In the genomic region with DNA sequence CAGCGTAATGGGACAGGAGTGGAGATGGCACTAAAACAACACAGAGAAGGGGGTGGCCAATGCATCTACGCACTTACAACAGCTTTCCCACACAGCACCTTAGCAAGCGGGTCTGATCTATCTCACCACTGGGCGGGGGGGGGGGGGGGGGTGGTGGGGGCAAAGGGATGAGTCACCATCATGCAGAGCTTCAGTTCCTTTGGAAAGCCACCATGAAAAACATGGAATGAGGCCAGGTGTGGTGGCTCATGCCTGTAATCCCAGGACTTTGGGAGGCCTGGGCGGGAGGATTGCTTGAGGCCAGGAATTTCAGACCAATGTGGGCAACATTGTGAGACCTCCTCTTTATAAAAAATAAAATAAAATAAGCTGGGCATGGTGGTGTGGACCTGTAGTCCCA, we compare ENCODE assay signal across 18 cellular contexts. TPM values are rescaled to one million over a fixed set of nuclear protein-coding genes. Genes with fewer than 3 reads are reported as not detected.
DNase-seq lines count a peak whose midpoint lies in the region; ATAC-seq and FAIRE-seq lines count a peak whose summit lies in the region.
"Had no signal": no experiment of that assay in that cellular context is flagged by ENCODE, and none has a peak within 500 bp of the region (broad histone marks: within the 10 kb centered on the region; RNA-seq: fewer than 3 reads in every experiment).

No MANE protein-coding gene starts in this region.

- in situ Hi-C loops in HAP-1 (cut with MboI; ENCODE audit: low sequenced_read_pairs), result no loop called here

- no peak overlapping the region for H3K4ac ChIP-seq in neuronal stem cell (ENCODE audit: low read length)

- H3K36me3 ChIP-seq in MG63 (no peaks in the 10 kb centered on the region), HAP-1 (replicated peaks) (no peaks in the 10 kb centered on the region), neuronal stem cell (replicated peaks in 1 of 2; ENCODE audit: control insufficient read depth in 2 of 2, insufficient read depth in 2 of 2, low read length in 2 of 2) (no peaks in the 10 kb centered on the region)
- H3K36me3 ChIP-seq: BLaER1 had no signal

- H3K23ac ChIP-seq in neuronal stem cell (ENCODE audit: low read depth, low read length, poor library complexity), result no peak overlapping the region

- no peak overlapping the region for H2BK12ac ChIP-seq in neuronal stem cell (ENCODE audit: low read length)

- no peak overlapping the region for H4K8ac ChIP-seq in neuronal stem cell (ENCODE audit: low read depth, low read length)

- no peak overlapping the region for H3K9ac ChIP-seq in neuronal stem cell (ENCODE audit: low read depth, low read length, poor library complexity)
- H3K9ac ChIP-seq: BLaER1 had no signal

- DNase-seq in Daoy (ENCODE audit: low read depth) (peak; percentile 65), MG63 (peak; percentile 35), islet precursor cell (peak; percentile 50), urothelium cell line (ENCODE audit: low spot score) (peak; percentile 68), HAP-1 (ENCODE audit: low spot score in 2 of 2) (no peak), neuronal stem cell (ENCODE audit: low spot score) (no peak)
- DNase-seq: AML-193; Caco-2; CD8-positive, alpha-beta memory T cell; DND-41; GF-D8; IMR-90 had no signal

- FAIRE-seq in urothelium cell line (lab: Jason Lieb, UNC), result no peak
- FAIRE-seq: A549, GM19239, H54 had no signal

- H3K4me2 ChIP-seq in neuronal stem cell (ENCODE audit: insufficient read depth, low read length, poor library complexity, severe bottlenecking), result no peak overlapping the region
- H3K4me2 ChIP-seq: A549, BLaER1 had no signal

- WGBS in neuronal stem cell (ENCODE audit: extremely low coverage in 2 of 2, insufficient read length in 2 of 2, insufficient replicate concordance in 1 of 2), 2 donors, result no CpG with 5 or more reads among the region's 5 CpGs

- no peak overlapping the region for H2BK15ac ChIP-seq in neuronal stem cell (ENCODE audit: low read length)

- no peak overlapping the region for H2AFZ ChIP-seq in neuronal stem cell (ENCODE audit: low read length)

- no peak for ATAC-seq in GM19395 (IDR thresholded peaks at IDR 0.05; ENCODE audit: unreplicated experiment)
- ATAC-seq: A549 had no signal

- H2AK5ac ChIP-seq in neuronal stem cell (ENCODE audit: low read depth, low read length), result no peak overlapping the region

- H2BK120ac ChIP-seq in neuronal stem cell (ENCODE audit: low read depth, low read length), result no peak overlapping the region

- no peak overlapping the region for H4K91ac ChIP-seq in neuronal stem cell (ENCODE audit: low read depth, low read length, poor library complexity)

- H3K18ac ChIP-seq in neuronal stem cell (ENCODE audit: low read length), result no peak overlapping the region

- no peaks in the 10 kb centered on the region for H3K4me1 ChIP-seq in HAP-1
- peaks cover 0 to 3% of the 10 kb centered on the region in 2 donors for H3K4me1 ChIP-seq in neuronal stem cell (ENCODE audit: control insufficient read depth in 2 of 2, insufficient read depth in 1 of 2, low read depth in 1 of 2, low read length in 2 of 2)
- H3K4me1 ChIP-seq: A549, BLaER1, Caco-2 had no signal

- H3K79me1 ChIP-seq in neuronal stem cell (ENCODE audit: low read depth, low read length), result no peaks in the 10 kb centered on the region

- H3K4me3 ChIP-seq in MG63, result no peak overlapping the region
- no peak overlapping the region for H3K4me3 ChIP-seq in HAP-1
- H3K4me3 ChIP-seq in neuronal stem cell (ENCODE audit: low read length in 2 of 2), result no peak overlapping the region
- H3K4me3 ChIP-seq: A549, BLaER1 had no signal

- no peak overlapping the region for H3K14ac ChIP-seq in neuronal stem cell (ENCODE audit: low read length)

- H3K27ac ChIP-seq in neuronal stem cell (replicated peaks; ENCODE audit: low read length), result no peak overlapping the region
- H3K27ac ChIP-seq: A549, BLaER1 had no signal

- H3K9me3 ChIP-seq in MG63, result no peaks in the 10 kb centered on the region
- no peaks in the 10 kb centered on the region for H3K9me3 ChIP-seq in HAP-1
- no peaks in the 10 kb centered on the region for H3K9me3 ChIP-seq in neuronal stem cell (replicated peaks in 1 of 2; ENCODE audit: control insufficient read depth in 2 of 2, insufficient read depth in 1 of 2, low read depth in 1 of 2, low read length in 2 of 2)
- H3K9me3 ChIP-seq: A549, BLaER1, Caco-2 had no signal

- no peak overlapping the region for H2BK5ac ChIP-seq in neuronal stem cell (ENCODE audit: low read length)

- peaks cover 10% of the 10 kb centered on the region for H3K27me3 ChIP-seq in MG63
- H3K27me3 ChIP-seq in HAP-1 (ENCODE audit: low read depth), result 0 out of 2 replicates have a peak, but pooled peaks cover 4% of the 10 kb centered on the region
- H3K27me3 ChIP-seq in neuronal stem cell (ENCODE audit: control insufficient read depth in 3 of 3, insufficient read depth in 3 of 3, low read depth in 1 of 3, low read length in 3 of 3), result no peaks in the 10 kb centered on the region
- H3K27me3 ChIP-seq: BLaER1 had no signal

RNA-seq across cellular contexts. Expression of a gene that starts 47.2 kb away (rescaled TPM):
- not detected in 2 replicates for total RNA-seq in Daoy (2014; rRNA removed; shearing (Covaris generic))
- total RNA-seq in MG63 (2014; rRNA removed; shearing (Covaris generic); ENCODE audit: low replicate concordance), result 0.89 and 0.95 TPM in 2 replicates
- 0.18 TPM for polyA plus RNA-seq in neuronal stem cell (2013, experiment 1 of 2)
- 0.21 TPM for polyA plus RNA-seq in neuronal stem cell (2013, experiment 2 of 2)
- total RNA-seq: CD8-positive, alpha-beta memory T cell; IMR-90 had no signal
- polyA plus RNA-seq: AG04450; CD8-positive, alpha-beta memory T cell; IMR-90 had no signal

Comparison
In these comparisons a context has a peak if more than half of its experiments do, and no peak if none do; other contexts are left out.
1. DNase-seq: peak in Daoy (single experiment), MG63 (single experiment), islet precursor cell (single experiment) and urothelium cell line (single experiment); none in HAP-1 (0 of 2) and neuronal stem cell (single experiment).